ENCODE assay signal across 8 cellular contexts in genomic region chr4:15001825-15002658, GRCh38. TPM values are rescaled to one million over a fixed set of nuclear protein-coding genes. Genes with fewer than 3 reads are reported as not detected.
DNase-seq lines count a peak whose midpoint lies in the region; ATAC-seq and TF ChIP-seq lines count a peak whose summit lies in the region.

TSS of gene CPEB2 (plus strand) at chr4:15002481. CDS start at chr4:15002674, 193 bp downstream.

- TF ChIP-seq CTCF in AG09319 (IDR thresholded peaks at IDR 0.05; ENCODE audit: low read depth, low read length) (no peak), coronary artery (IDR thresholded peaks at IDR 0.05) (no peak)

- H3K27ac Mint-ChIP-seq in activated CD4-positive, alpha-beta T cell treated with anti-CD3 and anti-CD28 coated beads, Interleukin-2, amount 10 ng/mL, durations not matched to agents 24 days and 14 days: peak within 1 kb of the TSS; percentile 91

- H3K4me3 Mint-ChIP-seq in activated CD4-positive, alpha-beta T cell treated with anti-CD3 and anti-CD28 coated beads, Interleukin-2, amount 10 ng/mL, durations not matched to agents 24 days and 14 days: peak within 1 kb of the TSS; percentile 85

- H3K4me3 ChIP-seq in coronary artery: peak within 1 kb of the TSS; percentile 97

- peaks cover 2% of the 10 kb centered on the region for H3K9me3 Mint-ChIP-seq in activated CD4-positive, alpha-beta T cell treated with anti-CD3 and anti-CD28 coated beads, Interleukin-2, amount 10 ng/mL, durations not matched to agents 24 days and 14 days

- DNase-seq in AG09319 (ENCODE audit: extremely low read depth, low read depth): peak; percentile 96
- DNase-seq in NCI-H526 treated with DMSO at 0.1 percent for 48 hours (lab: John Stamatoyannopoulos, UW): peak; percentile 7
- DNase-seq in activated CD4-positive, alpha-beta T cell treated with anti-CD3 and anti-CD28 coated beads, Interleukin-2, amount 10 ng/mL, durations not matched to agents 24 days and 14 days: peak; percentile 97
- DNase-seq in coronary artery (ENCODE audit: low spot score): peak; percentile 96
- peak; percentile 96 for DNase-seq in left kidney (ENCODE audit: low read depth, low spot score)
- DNase-seq in stimulated activated CD4-positive, alpha-beta T cell treated with anti-CD3 and anti-CD28 coated beads, Interleukin-1b, Interleukin-23, amount 100 ng/mL, for 48 hours: peak; percentile 88

- H3K4me1 Mint-ChIP-seq in activated CD4-positive, alpha-beta T cell treated with anti-CD3 and anti-CD28 coated beads, Interleukin-2, amount 10 ng/mL, durations not matched to agents 24 days and 14 days: peaks cover 21% of the 10 kb centered on the region

- ATAC-seq in GM19023 (IDR thresholded peaks at IDR 0.05; ENCODE audit: unreplicated experiment): peak; percentile 61
- peak; percentile 64 for ATAC-seq in HG03196 (IDR thresholded peaks at IDR 0.05; ENCODE audit: unreplicated experiment)

- intact Hi-C loops in activated CD4-positive, alpha-beta T cell treated with anti-CD3 and anti-CD28 coated beads, Interleukin-2, amount 10 ng/mL, durations not matched to agents 24 days and 14 days (cut with micrococcal nuclease): loop anchor here (1.0 to 10.0 kb wide), 11 partner anchors 77 to 1517 kb away; partner anchors contain the start of genes BOD1L1, CD38, FBXL5 and RAB28

- peak within 1 kb of the TSS; percentile 100 for H3K27ac ChIP-seq in coronary artery

- no peaks in the 10 kb centered on the region for H3K27me3 Mint-ChIP-seq in activated CD4-positive, alpha-beta T cell treated with anti-CD3 and anti-CD28 coated beads, Interleukin-2, amount 10 ng/mL, durations not matched to agents 24 days and 14 days

- peaks cover 4% of the 10 kb centered on the region for H3K36me3 Mint-ChIP-seq in activated CD4-positive, alpha-beta T cell treated with anti-CD3 and anti-CD28 coated beads, Interleukin-2, amount 10 ng/mL, durations not matched to agents 24 days and 14 days (ENCODE audit: low read depth)

RNA-seq across cellular contexts. Expression of gene CPEB2, which starts in this region (rescaled TPM):
- 12.4 and 15.0 TPM in 2 replicates for total RNA-seq in activated CD4-positive, alpha-beta T cell treated with anti-CD3 and anti-CD28 coated beads, Interleukin-2, amount 10 ng/mL, durations not matched to agents 24 days and 14 days

Comparison
In these comparisons a context has a peak if more than half of its experiments do, and no peak if none do; other contexts are left out.
1. Peak in every context shown above with its lines: DNase-seq, ATAC-seq, H3K4me3 ChIP-seq and H3K27ac ChIP-seq.
2. DNase-seq: peak in every context shown above with its lines; median percentile 97 in activated CD4-positive, alpha-beta T cell treated with anti-CD3 and anti-CD28 coated beads, Interleukin-2, amount 10 ng/mL, durations not matched to agents 24 days and 14 days; 96 in AG09319; 96 in coronary artery; 96 in left kidney; 88 in stimulated activated CD4-positive, alpha-beta T cell treated with anti-CD3 and anti-CD28 coated beads, Interleukin-1b, Interleukin-23, amount 100 ng/mL, for 48 hours; 7 in NCI-H526 treated with DMSO at 0.1 percent for 48 hours.